Comparison of ENCODE assay signal across 8 cellular contexts in genomic region chr6:69122407-69122773, GRCh38.
"Had no signal": no experiment of that assay in that cellular context is flagged by ENCODE, and none has a peak within 500 bp of the region (broad histone marks: within the 10 kb centered on the region; RNA-seq: fewer than 3 reads in every experiment).

No MANE protein-coding gene starts in this region.

- ATAC-seq: GM12878 had no signal

- DNase-seq: GDM1, GF-D8 had no signal

- H3K4me3 ChIP-seq: GM12878 had no signal

- FAIRE-seq: G401.6, GM12878, GM12891, GM12892, GM18507, GM19239 had no signal
